Comparison of ENCODE assay signal across 23 cellular contexts in the genomic region with DNA sequence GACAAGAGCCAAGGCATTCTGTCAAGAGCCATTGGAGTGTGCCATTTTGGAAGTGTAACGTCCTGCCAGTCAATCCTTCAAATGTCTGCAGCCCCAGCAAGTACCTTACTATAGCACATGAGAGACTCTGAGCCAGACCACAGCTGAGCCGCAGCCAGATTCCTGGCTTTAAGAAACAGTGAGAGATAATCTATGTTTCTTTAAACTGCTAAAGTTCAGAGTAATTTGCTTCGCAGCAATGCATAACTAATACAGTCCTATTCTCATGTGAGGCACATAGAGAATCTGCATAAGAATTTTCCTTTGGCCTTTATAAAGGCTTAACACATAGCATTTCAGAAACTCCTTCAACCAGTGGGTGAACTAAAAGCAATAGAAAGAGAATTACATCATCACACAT.
A peak's percentile ranks its signal among the peaks of the same experiment; 100 is the strongest.
DNase-seq lines count a peak whose midpoint lies in the region; ATAC-seq, FAIRE-seq and TF ChIP-seq lines count a peak whose summit lies in the region.
"Had no signal": no experiment of that assay in that cellular context is flagged by ENCODE, and none has a peak within 500 bp of the region (broad histone marks: within the 10 kb centered on the region; RNA-seq: fewer than 3 reads in every experiment).

No MANE protein-coding gene starts in this region.

- no peaks in the 10 kb centered on the region for H3K27me3 ChIP-seq in HAP-1 (ENCODE audit: low read depth)
- H3K27me3 ChIP-seq in NT2/D1 (ENCODE audit: insufficient read depth, insufficient read length): no peaks in the 10 kb centered on the region
- peaks cover 0 to 2% (median 0%) of the 10 kb centered on the region in 4 experiments; a peak in 1 of 7 replicates for H3K27me3 ChIP-seq in H1 (replicated peaks in 1 of 4; ENCODE audit: control insufficient read depth in 3 of 4, extremely low read depth in 1 of 4, insufficient read depth in 3 of 4, low read length in 3 of 4)
- H3K27me3 ChIP-seq in neural progenitor cell: no peaks in the 10 kb centered on the region
- H3K27me3 ChIP-seq in adrenal gland: no peaks in the 10 kb centered on the region

- no peak overlapping the region for H3K27ac ChIP-seq in H1 (ENCODE audit: low read depth, low read length)
- H3K27ac ChIP-seq in neural progenitor cell: no peak overlapping the region
- no peak overlapping the region for H3K27ac ChIP-seq in adrenal gland
- H3K27ac ChIP-seq: C4-2B had no signal

- no peak overlapping the region for H4K91ac ChIP-seq in H1 (replicated peaks; ENCODE audit: insufficient read length, low read length)

- FAIRE-seq in H1 (lab: Jason Lieb, UNC): no peak
- FAIRE-seq: A204.1, GM18507, H54, RCC 7860 had no signal

- no peak for TF ChIP-seq POLR2A in H1 (IDR thresholded peaks at IDR 0.05; ENCODE audit: control extremely low read depth in 1 of 2, low read depth in 2 of 2, low read length in 2 of 2)
- TF ChIP-seq POLR2A in adrenal gland (IDR thresholded peaks at IDR 0.05): no peak

- no peaks in the 10 kb centered on the region for H3K23me2 ChIP-seq in H1 (ENCODE audit: low read depth, low read length)

- H3K56ac ChIP-seq in H1 (replicated peaks; ENCODE audit: insufficient read length, low read depth, low read length): no peak overlapping the region

- H3K36me3 Mint-ChIP-seq in neural progenitor cell: no peaks in the 10 kb centered on the region
- H3K36me3 Mint-ChIP-seq in chondrocyte (ENCODE audit: low read depth): no peaks in the 10 kb centered on the region
- H3K36me3 Mint-ChIP-seq: IgD-negative memory B cell had no signal

- no peak overlapping the region for H2BK12ac ChIP-seq in H1 (ENCODE audit: low read depth, low read length)

- H3K4me2 ChIP-seq in H1 (ENCODE audit: insufficient read depth in 1 of 2, low read depth in 2 of 2, low read length in 2 of 2) (no peak overlapping the region; a peak in 1 of 4 replicates), neural progenitor cell (no peak overlapping the region)

- in situ Hi-C loops in HAP-1 (cut with MboI; ENCODE audit: low sequenced_read_pairs): no loop called here

- H3F3A ChIP-seq in neural progenitor cell (ENCODE audit: low read depth): no peaks in the 10 kb centered on the region

- H3K9me3 Mint-ChIP-seq in neural progenitor cell (no peaks in the 10 kb centered on the region), chondrocyte (ENCODE audit: low read depth) (no peaks in the 10 kb centered on the region)

- H3K4me1 Mint-ChIP-seq in neural progenitor cell (peaks cover 4% of the 10 kb centered on the region), chondrocyte (ENCODE audit: low read depth) (no peaks in the 10 kb centered on the region)
- H3K4me1 Mint-ChIP-seq: IgD-negative memory B cell had no signal

- no peak overlapping the region for H4K8ac ChIP-seq in H1 (ENCODE audit: extremely low read depth, insufficient read depth, low read length)

- no peak overlapping the region for H2BK20ac ChIP-seq in H1 (ENCODE audit: low read length)

- H3K27ac Mint-ChIP-seq in neural progenitor cell: no peak overlapping the region
- no peak overlapping the region for H3K27ac Mint-ChIP-seq in chondrocyte (ENCODE audit: unreplicated experiment)
- H3K27ac Mint-ChIP-seq: HFFc6, IgD-negative memory B cell had no signal

- H3K9ac ChIP-seq in NT2/D1 (ENCODE audit: insufficient read length, low read depth) (no peak overlapping the region), H1 (replicated peaks in 1 of 4; ENCODE audit: extremely low read depth in 1 of 4, low read depth in 3 of 4, low read length in 3 of 4) (no peak overlapping the region), neural progenitor cell (no peak overlapping the region)

- H2BK15ac ChIP-seq in H1 (ENCODE audit: low read length): no peak overlapping the region

- H2BK5ac ChIP-seq in H1 (ENCODE audit: low read depth, low read length): no peak overlapping the region

- WGBS in H1 (ENCODE audit: extremely low coverage in 1 of 2, insufficient coverage in 1 of 2, insufficient read length in 1 of 2, insufficient replicate concordance in 2 of 2, low coverage in 1 of 2, low lambda C conversion rate in 2 of 2, missing lambda C conversion rate in 1 of 2), 2 experiments: 37% methylated on average over 3 of the region's 3 CpGs; no CpG with 5 or more reads in 1 of the 2 experiments
- 60 to 94% (median 83%) methylated on average over 2 to 3 of the region's 3 CpGs for WGBS in adrenal gland, 4 donors

- no peaks in the 10 kb centered on the region for H3K79me1 ChIP-seq in H1 (ENCODE audit: low read depth, low read length)

- no peak overlapping the region for H2AK5ac ChIP-seq in H1 (ENCODE audit: low read depth, low read length)

- H3K79me2 ChIP-seq in H1 (ENCODE audit: control insufficient read depth in 1 of 2, insufficient read depth in 2 of 2, low read length in 2 of 2): no peaks in the 10 kb centered on the region
- H3K79me2 ChIP-seq in neural progenitor cell (ENCODE audit: low read depth): no peaks in the 10 kb centered on the region

- DNase-seq in HAP-1 (ENCODE audit: low spot score in 2 of 2) (peak; percentile 60 to 86), NT2/D1 (ENCODE audit: low read depth, low spot score) (peak; percentile 33), H1 (ENCODE audit: low read depth in 1 of 2, low spot score in 2 of 2) (no peak), neural progenitor cell (ENCODE audit: low spot score) (no peak), chondrocyte (ENCODE audit: low spot score) (no peak), adrenal gland (no peak)
- DNase-seq in activated CD8-positive, alpha-beta memory T cell treated with anti-CD3 and anti-CD28 coated beads, Interleukin-2, amount 50 U/mL, for 4 hours: no peak
- DNase-seq: DMS53, GDM1, HFFc6, Karpas-422, NCI-H1694, NCI-H2081, NCI-H2171, NCI-H345, NCI-H774 had no signal

- POLR2A ChIA-PET in H1 (lab: Charles Lee; ENCODE audit: partially characterized antibody): no interaction called here

- CTCF ChIA-PET in H1 (lab: Charles Lee; ENCODE audit: partially characterized antibody): no interaction called here

- no peak overlapping the region for H3K23ac ChIP-seq in H1 (ENCODE audit: insufficient read length)

- H3K4me1 ChIP-seq in HAP-1 (peaks cover 14% of the 10 kb centered on the region), NT2/D1 (ENCODE audit: insufficient read depth, insufficient read length) (no peaks in the 10 kb centered on the region), H1 (replicated peaks in 1 of 4; ENCODE audit: control insufficient read depth in 3 of 4, insufficient read depth in 4 of 4, low read length in 3 of 4) (peaks cover 0 to 5% (median 4%) of the 10 kb centered on the region in 4 experiments; a peak in 5 of 7 replicates), neural progenitor cell (no peaks in the 10 kb centered on the region), adrenal gland (replicated peaks in 1 of 2) (no peaks in the 10 kb centered on the region)

- no peak for TF ChIP-seq RAD21 in H1 (IDR thresholded peaks at IDR 0.05 in 1 of 2, conservative IDR thresholded peaks at IDR 0.05 in 1 of 2; ENCODE audit: low read depth in 2 of 2, low read length in 2 of 2)

- no peak for ATAC-seq in HG02571 (IDR thresholded peaks at IDR 0.05; ENCODE audit: unreplicated experiment)

- TF ChIP-seq CTCF in H1 (IDR thresholded peaks at IDR 0.05; ENCODE audit: control extremely low read depth in 1 of 3, insufficient read depth in 1 of 3, low read depth in 1 of 3, low read length in 3 of 3) (no peak), neural progenitor cell (IDR thresholded peaks at IDR 0.05) (no peak), chondrocyte (IDR thresholded peaks at IDR 0.05) (no peak), adrenal gland (IDR thresholded peaks at IDR 0.05) (no peak)

- H4K5ac ChIP-seq in H1 (ENCODE audit: insufficient read length, low read depth, low read length): no peak overlapping the region

- no peaks in the 10 kb centered on the region for H3K36me3 ChIP-seq in HAP-1 (replicated peaks)
- no peaks in the 10 kb centered on the region for H3K36me3 ChIP-seq in NT2/D1 (ENCODE audit: insufficient read depth, insufficient read length, low read length)
- H3K36me3 ChIP-seq in H1 (ENCODE audit: control insufficient read depth in 2 of 4, insufficient read depth in 4 of 4, low read length in 3 of 4): no peaks in the 10 kb centered on the region
- H3K36me3 ChIP-seq in neural progenitor cell: no peaks in the 10 kb centered on the region
- no peaks in the 10 kb centered on the region for H3K36me3 ChIP-seq in adrenal gland (replicated peaks in 1 of 2)

- no peak overlapping the region for H3K18ac ChIP-seq in H1 (ENCODE audit: extremely low read depth, low read length)

- H3K4me3 Mint-ChIP-seq in neural progenitor cell (no peak overlapping the region), chondrocyte (ENCODE audit: unreplicated experiment) (no peak overlapping the region)
- H3K4me3 Mint-ChIP-seq: HFFc6, IgD-negative memory B cell had no signal

- H2BK120ac ChIP-seq in H1 (replicated peaks; ENCODE audit: low read depth, low read length): no peak overlapping the region

- H2AFZ ChIP-seq in H1 (ENCODE audit: low read length) (peak overlapping the region; percentile 48; the same call in 1 of the 2 replicates), neural progenitor cell (replicated peaks) (peak overlapping the region; percentile 8)

- no peak overlapping the region for H3K4ac ChIP-seq in H1 (replicated peaks; ENCODE audit: insufficient read length, low read depth, low read length)

- intact Hi-C loops in adrenal gland (cut with DNase I): no loop called here

- no peak for TF ChIP-seq EP300 in H1 (IDR thresholded peaks at IDR 0.05; ENCODE audit: borderline replicate concordance in 1 of 2, low read depth in 2 of 2, low read length in 2 of 2)

- H3K4me3 ChIP-seq in HAP-1 (no peak overlapping the region), NT2/D1 (ENCODE audit: insufficient read length, low read depth) (no peak overlapping the region), H1 (ENCODE audit: extremely low read depth in 1 of 4, insufficient read depth in 2 of 4, low read depth in 3 of 4, low read length in 4 of 4) (no peak overlapping the region), neural progenitor cell (no peak overlapping the region), adrenal gland (no peak overlapping the region)

- H4K20me1 ChIP-seq in H1 (replicated peaks in 1 of 2; ENCODE audit: control insufficient read depth in 1 of 2, insufficient read depth in 2 of 2, low read length in 2 of 2) (no peaks in the 10 kb centered on the region), neural progenitor cell (ENCODE audit: low read depth) (no peaks in the 10 kb centered on the region)

- H3K9me3 ChIP-seq in HAP-1 (no peaks in the 10 kb centered on the region), NT2/D1 (ENCODE audit: insufficient read depth, low read length) (no peaks in the 10 kb centered on the region), H1 (ENCODE audit: insufficient read depth in 2 of 2, low read depth in 1 of 2, low read length in 1 of 2) (no peaks in the 10 kb centered on the region), neural progenitor cell (ENCODE audit: low read depth) (no peaks in the 10 kb centered on the region), adrenal gland (replicated peaks in 1 of 3) (no peaks in the 10 kb centered on the region)

- H3K27me3 Mint-ChIP-seq in neural progenitor cell (ENCODE audit: insufficient read depth, low read depth): no peaks in the 10 kb centered on the region
- H3K27me3 Mint-ChIP-seq in chondrocyte (ENCODE audit: low read depth): peaks cover 4% of the 10 kb centered on the region
- H3K27me3 Mint-ChIP-seq: IgD-negative memory B cell had no signal

- H3K14ac ChIP-seq in H1 (ENCODE audit: insufficient read length): no peak overlapping the region

Comparison
In these comparisons a context has a peak if more than half of its experiments do, and no peak if none do; other contexts are left out.
1. DNase-seq: peak in HAP-1 (2 of 2) and NT2/D1 (single experiment); none in H1 (0 of 2), neural progenitor cell (single experiment), activated CD8-positive, alpha-beta memory T cell treated with anti-CD3 and anti-CD28 coated beads, Interleukin-2, amount 50 U/mL, for 4 hours (single experiment), chondrocyte (single experiment) and adrenal gland (0 of 7).